In genomic region chr16:28304214-28304613, GRCh38 we compare ENCODE assay signal across 13 cellular contexts. TPM values are rescaled to one million over a fixed set of nuclear protein-coding genes. Genes with fewer than 3 reads are reported as not detected.
DNase-seq lines count a peak whose midpoint lies in the region; ATAC-seq and TF ChIP-seq lines count a peak whose summit lies in the region.
"Had no signal": no experiment of that assay in that cellular context is flagged by ENCODE, and none has a peak within 500 bp of the region (broad histone marks: within the 10 kb centered on the region; RNA-seq: fewer than 3 reads in every experiment).

No MANE protein-coding gene starts in this region.

- H3K9me3 ChIP-seq in uterus, result no peaks in the 10 kb centered on the region
- H3K9me3 ChIP-seq: esophagus squamous epithelium had no signal

- no peaks in the 10 kb centered on the region for H3K27me3 Mint-ChIP-seq in activated CD8-positive, alpha-beta T cell treated with anti-CD3 and anti-CD28 coated beads for 36 hours
- H3K27me3 Mint-ChIP-seq: CD8-positive, alpha-beta memory T cell had no signal

- no peak overlapping the region for H3K4me3 Mint-ChIP-seq in activated CD8-positive, alpha-beta T cell treated with anti-CD3 and anti-CD28 coated beads for 36 hours
- H3K4me3 Mint-ChIP-seq: activated T-helper 1 cell treated with anti-CD3 and anti-CD28 coated beads, Interleukin-12 subunit alpha, Interleukin-12 subunit beta, Interleukin-2, Interleukin-4 antibody, amounts not matched to agents 30 ng/mL and 10 ng/mL and 1 ng/mL, durations not matched to agents 14 hours and 24 hours and 36 hours had no signal

- intact Hi-C loops in activated CD8-positive, alpha-beta T cell treated with anti-CD3 and anti-CD28 coated beads for 36 hours (cut with micrococcal nuclease), result no loop called here
- intact Hi-C loops in uterus (cut with DNase I; ENCODE audit: low total_unique reads), result no loop called here

- POLR2A ChIA-PET in activated CD8-positive, alpha-beta T cell treated with anti-CD3 and anti-CD28 coated beads for 36 hours (lab: Charles Lee), result interaction anchor here (2.2 kb wide), 1 partner anchor 11 kb away, joined by 8 read pairs; the partner anchor contains the start of gene SBK1

- CTCF ChIA-PET in activated CD8-positive, alpha-beta T cell treated with anti-CD3 and anti-CD28 coated beads for 36 hours (lab: Charles Lee), result interaction anchor here (2.9 kb wide), 1 partner anchor 27 kb away, joined by 13 read pairs; no protein-coding TSS in a partner anchor

- H3K4me1 ChIP-seq in uterus, result no peaks in the 10 kb centered on the region
- H3K4me1 ChIP-seq: esophagus squamous epithelium had no signal

- DNase-seq in AG08395 (ENCODE audit: low spot score), result peak; percentile 33
- DNase-seq in HFF-Myc (ENCODE audit: extremely low read depth, low read depth), result peak; percentile 14
- DNase-seq in activated CD8-positive, alpha-beta T cell treated with anti-CD3 and anti-CD28 coated beads for 36 hours, result peak; percentile 38
- peak; percentile 38 for DNase-seq in iris pigment epithelial cell (ENCODE audit: low read depth)
- DNase-seq in uterus, result no peak
- DNase-seq in midbrain (lab: John Stamatoyannopoulos, UW), result no peak
- no peak for DNase-seq in NCI-H446 treated with DMSO at 0.1 percent for 48 hours (lab: John Stamatoyannopoulos, UW)
- DNase-seq: CD8-positive, alpha-beta memory T cell; esophagus squamous epithelium; NCI-H1694 treated with DMSO at 0.1 percent for 48 hours; SW 1271 had no signal

- TF ChIP-seq POLR2A in uterus (IDR thresholded peaks at IDR 0.05), result no peak

- H3K27ac ChIP-seq in uterus, result no peak overlapping the region
- H3K27ac ChIP-seq: esophagus squamous epithelium had no signal

- no peak overlapping the region for H3K27ac Mint-ChIP-seq in activated CD8-positive, alpha-beta T cell treated with anti-CD3 and anti-CD28 coated beads for 36 hours
- H3K27ac Mint-ChIP-seq: activated T-helper 1 cell treated with anti-CD3 and anti-CD28 coated beads, Interleukin-12 subunit alpha, Interleukin-12 subunit beta, Interleukin-2, Interleukin-4 antibody, amounts not matched to agents 30 ng/mL and 10 ng/mL and 1 ng/mL, durations not matched to agents 14 hours and 24 hours and 36 hours had no signal

- no peak for TF ChIP-seq CTCF in HFF-Myc (IDR thresholded peaks at IDR 0.05; ENCODE audit: low read depth, low read length, missing control alignments)
- no peak for TF ChIP-seq CTCF in activated CD8-positive, alpha-beta T cell treated with anti-CD3 and anti-CD28 coated beads for 36 hours (IDR thresholded peaks at IDR 0.05)
- no peak for TF ChIP-seq CTCF in uterus (IDR thresholded peaks at IDR 0.05)

- H3K4me3 ChIP-seq in HFF-Myc (replicated peaks; ENCODE audit: low read depth, low read length) (no peak overlapping the region), uterus (no peak overlapping the region)
- H3K4me3 ChIP-seq: esophagus squamous epithelium had no signal

- peaks cover 6% of the 10 kb centered on the region for H3K9me3 Mint-ChIP-seq in activated CD8-positive, alpha-beta T cell treated with anti-CD3 and anti-CD28 coated beads for 36 hours
- H3K9me3 Mint-ChIP-seq: activated T-helper 1 cell treated with anti-CD3 and anti-CD28 coated beads, Interleukin-12 subunit alpha, Interleukin-12 subunit beta, Interleukin-2, Interleukin-4 antibody, amounts not matched to agents 30 ng/mL and 10 ng/mL and 1 ng/mL, durations not matched to agents 14 hours and 24 hours and 36 hours; CD8-positive, alpha-beta memory T cell had no signal

- no peaks in the 10 kb centered on the region for H3K27me3 ChIP-seq in uterus
- H3K27me3 ChIP-seq: esophagus squamous epithelium had no signal

- H3K36me3 Mint-ChIP-seq in activated CD8-positive, alpha-beta T cell treated with anti-CD3 and anti-CD28 coated beads for 36 hours (ENCODE audit: low read depth), result peaks cover 15% of the 10 kb centered on the region

- no peak for ATAC-seq in activated CD8-positive, alpha-beta T cell treated with anti-CD3 and anti-CD28 coated beads for 36 hours
- no peak for ATAC-seq in HG02981 (IDR thresholded peaks at IDR 0.05; ENCODE audit: unreplicated experiment)

- no peaks in the 10 kb centered on the region for H3K36me3 ChIP-seq in uterus
- H3K36me3 ChIP-seq: esophagus squamous epithelium had no signal

- H3K4me1 Mint-ChIP-seq in activated CD8-positive, alpha-beta T cell treated with anti-CD3 and anti-CD28 coated beads for 36 hours (ENCODE audit: low read depth), result peaks cover 48% of the 10 kb centered on the region

RNA-seq across cellular contexts. Expression of gene SBK1, which starts 11.9 kb away (rescaled TPM):
- 10 to 100 TPM; 35.3 to 35.9 TPM for total RNA-seq in activated CD8-positive, alpha-beta T cell treated with anti-CD3 and anti-CD28 coated beads for 36 hours
- total RNA-seq in uterus, result 1 to 10 TPM in 1 of 4 donors, under 1 TPM in 2, not detected in 1; 0.26 to 1.2 (median 0.64) TPM

RNA-seq across cellular contexts. Expression of gene NPIPB6, which starts 59.1 kb away (rescaled TPM):
- total RNA-seq in activated CD8-positive, alpha-beta T cell treated with anti-CD3 and anti-CD28 coated beads for 36 hours, result under 1 TPM in 1 of 2 experiments, not detected in 1; 0.52 TPM
- total RNA-seq in uterus, result 1 to 10 TPM in 2 of 4 donors, not detected in 2; 2.0 to 5.9 TPM

Comparison
In these comparisons a context has a peak if more than half of its experiments do, and no peak if none do; other contexts are left out.
1. DNase-seq: peak in AG08395 (single experiment), HFF-Myc (single experiment), activated CD8-positive, alpha-beta T cell treated with anti-CD3 and anti-CD28 coated beads for 36 hours (single experiment) and iris pigment epithelial cell (single experiment); none in uterus (0 of 2), midbrain (single experiment) and NCI-H446 treated with DMSO at 0.1 percent for 48 hours (single experiment).
2. RNA of gene SBK1, which starts 11.9 kb away (total RNA-seq): 35.3 to 35.9 TPM in activated CD8-positive, alpha-beta T cell treated with anti-CD3 and anti-CD28 coated beads for 36 hours; 0.26 to 1.2 TPM in uterus; every median in the first group is over 10 times any median in the second.